In the genomic region with DNA sequence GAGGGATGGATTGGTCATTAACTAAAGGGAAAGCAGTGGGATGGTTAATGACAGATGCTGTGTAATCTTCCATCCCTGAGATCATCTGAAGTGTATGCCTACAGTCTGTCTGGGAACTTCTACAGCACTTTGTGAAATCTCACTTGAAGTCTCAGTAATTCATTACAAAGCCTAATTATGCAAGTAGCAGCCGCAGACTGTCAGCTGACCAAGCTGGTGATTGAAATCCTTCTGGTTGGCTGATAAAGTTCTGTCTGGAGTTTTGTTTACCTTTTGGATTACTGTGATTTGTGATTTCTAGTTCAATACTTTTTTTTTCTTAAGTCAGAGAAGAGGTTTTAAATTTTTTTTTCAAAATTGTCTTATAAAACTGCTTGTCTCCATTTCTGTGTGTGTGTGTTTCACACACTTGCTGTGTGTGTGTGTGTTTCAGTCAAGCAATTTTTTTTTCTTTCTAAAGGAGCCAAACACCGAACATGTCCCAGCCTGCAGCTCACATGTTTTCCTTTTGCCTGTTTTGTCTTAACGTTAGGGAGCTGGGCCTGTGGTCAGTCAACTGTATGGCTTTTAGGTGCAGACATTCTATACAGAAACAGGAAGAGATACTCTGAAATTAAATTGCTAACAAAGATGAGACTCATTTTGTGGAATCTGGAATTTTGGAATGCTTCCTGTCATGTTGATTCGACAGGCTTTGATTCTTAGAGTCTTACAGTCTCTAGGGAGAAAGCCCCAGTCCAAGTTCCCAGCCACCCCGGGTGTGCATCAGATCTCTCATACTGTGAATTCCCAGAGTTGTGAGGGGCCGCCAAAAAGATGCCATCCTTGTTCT, we compare ENCODE assay signal across 12 cellular contexts. TPM values are rescaled to one million over a fixed set of nuclear protein-coding genes. Genes with fewer than 3 reads are reported as not detected.
DNase-seq lines count a peak whose midpoint lies in the region; ATAC-seq and TF ChIP-seq lines count a peak whose summit lies in the region.
"Had no signal": no experiment of that assay in that cellular context is flagged by ENCODE, and none has a peak within 500 bp of the region (broad histone marks: within the 10 kb centered on the region; RNA-seq: fewer than 3 reads in every experiment).

No MANE protein-coding gene starts in this region.

- H3K4me1 Mint-ChIP-seq in Caco-2 (ENCODE audit: low read depth, unreplicated experiment) (peaks cover 9% of the 10 kb centered on the region), mesothelial cell of epicardium (peaks cover 37% of the 10 kb centered on the region), T-helper 17 cell (no peaks in the 10 kb centered on the region)

- DNase-seq in Caco-2 (peak in 1 of 2 experiments; percentile 47), NCI-H146 (lab: John Stamatoyannopoulos, UW) (peak; percentile 59), brain microvascular endothelial cell (peak; percentile 17), mesothelial cell of epicardium (ENCODE audit: low spot score in 2 of 2, unreplicated experiment in 2 of 2) (no peak), T-helper 17 cell (no peak), dorsolateral prefrontal cortex (no peak)
- DNase-seq: activated effector memory CD4-positive, alpha-beta T cell treated with anti-CD3 and anti-CD28 coated beads, Interleukin-2, amount 50 U/mL, for 16 hours had no signal

- intact Hi-C loops in Caco-2 (cut with micrococcal nuclease; ENCODE audit: unreplicated experiment) (loop anchor here (1.0 kb wide), 2 partner anchors 10 to 28 kb away; a partner anchor contains a TSS), dorsolateral prefrontal cortex (cut with DNase I) (no loop called here)

- peak overlapping the region; percentile 74 for H3K27ac Mint-ChIP-seq in Caco-2 (ENCODE audit: unreplicated experiment)
- H3K27ac Mint-ChIP-seq in mesothelial cell of epicardium: peak overlapping the region; percentile 94
- no peak overlapping the region for H3K27ac Mint-ChIP-seq in T-helper 17 cell
- H3K27ac Mint-ChIP-seq: T-helper 1 cell treated with Interleukin-12 subunit alpha and Interleukin-12 subunit beta and Interleukin-4 antibody, amounts not matched to agents 30 μg/mL and 1 μg/mL, for 36 hours had no signal

- in situ Hi-C loops in brain microvascular endothelial cell (cut with HindIII; ENCODE audit: low pct_ligation_motif_present, low sequenced_read_pairs): no loop called here

- H3K27ac ChIP-seq in brain microvascular endothelial cell (no peak overlapping the region), dorsolateral prefrontal cortex (no peak overlapping the region)
- H3K27ac ChIP-seq: C4-2B, vagina had no signal

- H3K27me3 Mint-ChIP-seq in Caco-2 (ENCODE audit: insufficient read depth, unreplicated experiment): no peaks in the 10 kb centered on the region
- no peaks in the 10 kb centered on the region for H3K27me3 Mint-ChIP-seq in mesothelial cell of epicardium (ENCODE audit: low read depth)
- peaks cover 50% of the 10 kb centered on the region for H3K27me3 Mint-ChIP-seq in T-helper 17 cell

- H3K9me3 ChIP-seq in Caco-2 (no peaks in the 10 kb centered on the region), T-helper 17 cell (ENCODE audit: control insufficient read depth, low read length, poor library complexity, severe bottlenecking) (peaks cover 2% of the 10 kb centered on the region)
- H3K9me3 ChIP-seq: vagina had no signal

- H3K36me3 Mint-ChIP-seq in Caco-2 (ENCODE audit: insufficient read depth, unreplicated experiment) (no peaks in the 10 kb centered on the region), mesothelial cell of epicardium (no peaks in the 10 kb centered on the region), T-helper 17 cell (ENCODE audit: low read depth) (no peaks in the 10 kb centered on the region)

- TF ChIP-seq CTCF in Caco-2 (IDR thresholded peaks at IDR 0.05; ENCODE audit: insufficient read depth in 1 of 2, low read depth in 1 of 2, low read length in 1 of 2, severe bottlenecking in 1 of 2, unreplicated experiment in 1 of 2): no peak
- no peak for TF ChIP-seq CTCF in brain microvascular endothelial cell (IDR thresholded peaks at IDR 0.05; ENCODE audit: low read depth, low read length, missing control alignments)
- no peak for TF ChIP-seq CTCF in mesothelial cell of epicardium (IDR thresholded peaks at IDR 0.05; ENCODE audit: unreplicated experiment)
- TF ChIP-seq CTCF in dorsolateral prefrontal cortex (IDR thresholded peaks at IDR 0.05 in 54 of 56, conservative IDR thresholded peaks at IDR 0.05 in 2 of 56; ENCODE audit: low read depth in 1 of 56, partially characterized antibody in 56 of 56): no peak

- H3K9me3 Mint-ChIP-seq in Caco-2 (ENCODE audit: unreplicated experiment) (no peaks in the 10 kb centered on the region), mesothelial cell of epicardium (no peaks in the 10 kb centered on the region)
- H3K9me3 Mint-ChIP-seq: T-helper 1 cell treated with Interleukin-12 subunit alpha and Interleukin-12 subunit beta and Interleukin-4 antibody, amounts not matched to agents 30 μg/mL and 1 μg/mL, for 36 hours had no signal

- H3K4me3 ChIP-seq in Caco-2 (ENCODE audit: low read depth, low read length): no peak overlapping the region
- H3K4me3 ChIP-seq in brain microvascular endothelial cell (ENCODE audit: low read depth, low read length): no peak overlapping the region
- no peak overlapping the region for H3K4me3 ChIP-seq in dorsolateral prefrontal cortex
- H3K4me3 ChIP-seq: vagina had no signal

- CTCF ChIA-PET in Caco-2 (lab: Charles Lee): interaction anchor here (1.4 kb wide), 3 partner anchors 13 to 64 kb away, joined by 3 to 5 read pairs (median 3); no protein-coding TSS in a partner anchor

- H3K4me3 Mint-ChIP-seq in Caco-2 (ENCODE audit: unreplicated experiment) (peak overlapping the region; percentile 64), mesothelial cell of epicardium (no peak overlapping the region), T-helper 17 cell (no peak overlapping the region)
- H3K4me3 Mint-ChIP-seq: T-helper 1 cell treated with Interleukin-12 subunit alpha and Interleukin-12 subunit beta and Interleukin-4 antibody, amounts not matched to agents 30 μg/mL and 1 μg/mL, for 36 hours had no signal

- peaks cover 15% of the 10 kb centered on the region for H3K4me1 ChIP-seq in Caco-2
- H3K4me1 ChIP-seq: vagina had no signal

- POLR2A ChIA-PET in Caco-2 (lab: Charles Lee): interaction anchor here (0.6 kb wide), 1 partner anchor 64 kb away, joined by 3 read pairs; no protein-coding TSS in a partner anchor

- H3K27me3 ChIP-seq in Caco-2 (replicated peaks; ENCODE audit: control insufficient read depth, insufficient read depth, low read length): no peaks in the 10 kb centered on the region
- no peaks in the 10 kb centered on the region for H3K27me3 ChIP-seq in brain microvascular endothelial cell (replicated peaks)
- peaks cover 0 to 18% (median 0%) of the 10 kb centered on the region in 45 donors for H3K27me3 ChIP-seq in dorsolateral prefrontal cortex
- H3K27me3 ChIP-seq: vagina had no signal

- no TSS peak for BruUV-seq in Caco-2 (replicated peaks; lab: Mats Ljungman, UMichigan)

- no peaks in the 10 kb centered on the region for H3K36me3 ChIP-seq in Caco-2 (ENCODE audit: control insufficient read depth, insufficient read depth, low read length)
- H3K36me3 ChIP-seq in brain microvascular endothelial cell (replicated peaks): no peaks in the 10 kb centered on the region
- H3K36me3 ChIP-seq: vagina had no signal

- ATAC-seq in GM18868 (IDR thresholded peaks at IDR 0.05; ENCODE audit: unreplicated experiment): no peak
- no peak for ATAC-seq in GM21526 (IDR thresholded peaks at IDR 0.05; ENCODE audit: low FRiP score, unreplicated experiment)
- no peak for ATAC-seq in T-helper 17 cell

RNA-seq across cellular contexts. Expression of a gene that starts 28.5 kb away (rescaled TPM):
- 10.6 and 11.2 TPM in 2 replicates for total RNA-seq in Caco-2 (2022)
- 1.1 to 1.3 TPM (median 1.2 TPM) in 3 replicates for total RNA-seq in mesothelial cell of epicardium
- not detected for total RNA-seq in T-helper 17 cell
- total RNA-seq in dorsolateral prefrontal cortex: under 1 TPM in 50 of 120 experiments, not detected in 70; 0.11 to 0.70 (median 0.20) TPM

Comparison
In these comparisons a context has a peak if more than half of its experiments do, and no peak if none do; other contexts are left out.
1. DNase-seq: peak in NCI-H146 (single experiment) and brain microvascular endothelial cell (single experiment); none in mesothelial cell of epicardium (0 of 2), T-helper 17 cell (0 of 3) and dorsolateral prefrontal cortex (0 of 10).